8 cellular contexts compared by ENCODE assay signal in genomic region chr17:48037036-48037881, GRCh38. TPM values are rescaled to one million over a fixed set of nuclear protein-coding genes. Genes with fewer than 3 reads are reported as not detected.
A peak's percentile ranks its signal among the peaks of the same experiment; 100 is the strongest.
DNase-seq lines count a peak whose midpoint lies in the region; ATAC-seq and TF ChIP-seq lines count a peak whose summit lies in the region.

A gene with protein sequence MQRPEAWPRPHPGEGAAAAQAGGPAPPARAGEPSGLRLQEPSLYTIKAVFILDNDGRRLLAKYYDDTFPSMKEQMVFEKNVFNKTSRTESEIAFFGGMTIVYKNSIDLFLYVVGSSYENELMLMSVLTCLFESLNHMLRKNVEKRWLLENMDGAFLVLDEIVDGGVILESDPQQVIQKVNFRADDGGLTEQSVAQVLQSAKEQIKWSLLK (minus strand): TSS chr17:48037797. CDS start chr17:48037777, 20 bp downstream.

- POLR2A ChIA-PET in CD8-positive, alpha-beta memory T cell (lab: Charles Lee) = interaction anchor here (0.6 kb wide), 1 partner anchor 10 kb away, joined by 3 read pairs; no protein-coding TSS in a partner anchor
- POLR2A ChIA-PET in activated CD4-positive, alpha-beta T cell treated with anti-CD3 and anti-CD28 coated beads, Interleukin-2, amount 10 ng/mL, durations not matched to agents 7 days and 5 days (lab: Charles Lee) = no interaction called here

- H3K4me1 ChIP-seq in CD8-positive, alpha-beta memory T cell (ENCODE audit: insufficient read depth, low read length) = peaks cover 5% of the 10 kb centered on the region
- H3K4me1 ChIP-seq in ectodermal cell (ENCODE audit: control insufficient read depth, insufficient read depth, low read length) = no peaks in the 10 kb centered on the region

- H3K9me3 ChIP-seq in CD8-positive, alpha-beta memory T cell (ENCODE audit: low read length) = no peaks in the 10 kb centered on the region
- peaks cover 2% of the 10 kb centered on the region for H3K9me3 ChIP-seq in ectodermal cell (ENCODE audit: control insufficient read depth, low read length)

- H3K4me3 ChIP-seq in CD8-positive, alpha-beta memory T cell (ENCODE audit: low read length) = peak within 1 kb of the TSS; percentile 66
- H3K4me3 ChIP-seq in HL-60 (replicated peaks; ENCODE audit: insufficient read depth, low read length) (peak within 1 kb of the TSS; percentile 50), ectodermal cell (ENCODE audit: insufficient read depth, low read depth, low read length) (peak within 1 kb of the TSS; percentile 46)

- peak; percentile 85 to 87 for ATAC-seq in stimulated activated naive B cell treated with anti-CD40 and anti-IgM and Interleukin-4, amounts not matched to agents 10 μg/mL and 1 μg/mL and 100 μg/mL, for 72 hours (replicated peaks)
- ATAC-seq in HG02973 (IDR thresholded peaks at IDR 0.05; ENCODE audit: unreplicated experiment) = no peak
- no peak for ATAC-seq in GM21447 (IDR thresholded peaks at IDR 0.05; ENCODE audit: unreplicated experiment)

- peaks cover 19% of the 10 kb centered on the region for H3K27me3 ChIP-seq in CD8-positive, alpha-beta memory T cell (ENCODE audit: insufficient read depth, low read length, poor library complexity, severe bottlenecking)
- peaks cover 29% of the 10 kb centered on the region for H3K27me3 ChIP-seq in HL-60 (ENCODE audit: insufficient read depth, poor library complexity, severe bottlenecking)
- H3K27me3 ChIP-seq in ectodermal cell (ENCODE audit: control insufficient read depth, insufficient read depth, low read length, poor library complexity, severe bottlenecking) = peaks cover 36% of the 10 kb centered on the region

- H3K36me3 ChIP-seq in CD8-positive, alpha-beta memory T cell (ENCODE audit: insufficient read depth, low read length) = no peaks in the 10 kb centered on the region
- H3K36me3 ChIP-seq in ectodermal cell (ENCODE audit: control insufficient read depth, insufficient read depth, low read length) = no peaks in the 10 kb centered on the region

- TF ChIP-seq CTCF in HL-60 (IDR thresholded peaks at IDR 0.05; ENCODE audit: insufficient read depth, low read length) = peak; percentile 60

- H3K4me1 Mint-ChIP-seq in CD8-positive, alpha-beta memory T cell = peaks cover 4 to 15% (median 10%) of the 10 kb centered on the region in 3 donors
- H3K4me1 Mint-ChIP-seq in activated CD4-positive, alpha-beta T cell treated with anti-CD3 and anti-CD28 coated beads, Interleukin-2, amount 10 ng/mL, durations not matched to agents 7 days and 5 days = peaks cover 20% of the 10 kb centered on the region
- H3K4me1 Mint-ChIP-seq in stimulated activated naive B cell treated with anti-CD40 and anti-IgM and Interleukin-4, amounts not matched to agents 10 μg/mL and 1 μg/mL and 100 μg/mL, for 72 hours = peaks cover 13 to 41% of the 10 kb centered on the region in 2 donors

- CTCF ChIA-PET in CD8-positive, alpha-beta memory T cell (lab: Charles Lee) = interaction anchor here (0.7 to 4.7 kb wide), 12 partner anchors 8 to 556 kb away, joined by 3 to 47 read pairs (median 4); partner anchors contain the start of genes HOXB5 and NFE2L1
- CTCF ChIA-PET in activated CD4-positive, alpha-beta T cell treated with anti-CD3 and anti-CD28 coated beads, Interleukin-2, amount 10 ng/mL, durations not matched to agents 7 days and 5 days (lab: Charles Lee) = interaction anchor here (0.6 to 3.7 kb wide), 14 partner anchors 9 to 556 kb away, joined by 3 to 23 read pairs (median 3); partner anchors contain the start of gene NFE2L1

- peak within 1 kb of the TSS in 4 of 8 donors; percentile 37 to 79 (median 60) for H3K27ac Mint-ChIP-seq in CD8-positive, alpha-beta memory T cell
- peak within 1 kb of the TSS; percentile 61 for H3K27ac Mint-ChIP-seq in activated CD4-positive, alpha-beta T cell treated with anti-CD3 and anti-CD28 coated beads, Interleukin-2, amount 10 ng/mL, durations not matched to agents 7 days and 5 days
- H3K27ac Mint-ChIP-seq in stimulated activated naive B cell treated with anti-CD40 and anti-IgM and Interleukin-4, amounts not matched to agents 10 μg/mL and 1 μg/mL and 100 μg/mL, for 72 hours = peak within 1 kb of the TSS; percentile 73

- DNase-seq in CD8-positive, alpha-beta memory T cell = peak; percentile 50 to 78 (median 55)
- DNase-seq in HL-60 (ENCODE audit: low read depth in 1 of 2, low spot score in 1 of 2) = no peak
- peak; percentile 68 for DNase-seq in activated CD4-positive, alpha-beta T cell treated with anti-CD3 and anti-CD28 coated beads, Interleukin-2, amount 10 ng/mL, durations not matched to agents 7 days and 5 days
- peak; percentile 46 for DNase-seq in medulla oblongata (ENCODE audit: extremely low spot score)
- DNase-seq in stimulated activated naive B cell treated with anti-CD40 and anti-IgM and Interleukin-4, amounts not matched to agents 10 μg/mL and 1 μg/mL and 100 μg/mL, for 72 hours = no peak

- no peak within 1 kb of the TSS for H3K27ac ChIP-seq in CD8-positive, alpha-beta memory T cell (ENCODE audit: low read depth, low read length)
- no peak within 1 kb of the TSS for H3K27ac ChIP-seq in HL-60 (replicated peaks)
- no peak within 1 kb of the TSS for H3K27ac ChIP-seq in ectodermal cell (ENCODE audit: insufficient read depth, low read depth, low read length, poor library complexity, severe bottlenecking)

- peaks cover 32 to 36% of the 10 kb centered on the region in 2 donors for H3K27me3 Mint-ChIP-seq in CD8-positive, alpha-beta memory T cell
- peaks cover 41% of the 10 kb centered on the region for H3K27me3 Mint-ChIP-seq in activated CD4-positive, alpha-beta T cell treated with anti-CD3 and anti-CD28 coated beads, Interleukin-2, amount 10 ng/mL, durations not matched to agents 7 days and 5 days
- H3K27me3 Mint-ChIP-seq in stimulated activated naive B cell treated with anti-CD40 and anti-IgM and Interleukin-4, amounts not matched to agents 10 μg/mL and 1 μg/mL and 100 μg/mL, for 72 hours = peaks cover 21 to 38% of the 10 kb centered on the region in 2 donors

- H3K4me3 Mint-ChIP-seq in CD8-positive, alpha-beta memory T cell = peak within 1 kb of the TSS; percentile 83 to 96 (median 88)
- peak within 1 kb of the TSS; percentile 73 for H3K4me3 Mint-ChIP-seq in activated CD4-positive, alpha-beta T cell treated with anti-CD3 and anti-CD28 coated beads, Interleukin-2, amount 10 ng/mL, durations not matched to agents 7 days and 5 days
- peak within 1 kb of the TSS; percentile 85 to 92 for H3K4me3 Mint-ChIP-seq in stimulated activated naive B cell treated with anti-CD40 and anti-IgM and Interleukin-4, amounts not matched to agents 10 μg/mL and 1 μg/mL and 100 μg/mL, for 72 hours

- WGBS in ectodermal cell, 2 experiments = 8% methylated on average over 81 of the region's 81 CpGs

- H3K36me3 Mint-ChIP-seq in CD8-positive, alpha-beta memory T cell = no peaks in the 10 kb centered on the region
- no peaks in the 10 kb centered on the region for H3K36me3 Mint-ChIP-seq in activated CD4-positive, alpha-beta T cell treated with anti-CD3 and anti-CD28 coated beads, Interleukin-2, amount 10 ng/mL, durations not matched to agents 7 days and 5 days (ENCODE audit: low read depth)
- H3K36me3 Mint-ChIP-seq in stimulated activated naive B cell treated with anti-CD40 and anti-IgM and Interleukin-4, amounts not matched to agents 10 μg/mL and 1 μg/mL and 100 μg/mL, for 72 hours = no peaks in the 10 kb centered on the region

- H3K9me3 Mint-ChIP-seq in CD8-positive, alpha-beta memory T cell = no peaks in the 10 kb centered on the region
- no peaks in the 10 kb centered on the region for H3K9me3 Mint-ChIP-seq in activated CD4-positive, alpha-beta T cell treated with anti-CD3 and anti-CD28 coated beads, Interleukin-2, amount 10 ng/mL, durations not matched to agents 7 days and 5 days
- no peaks in the 10 kb centered on the region for H3K9me3 Mint-ChIP-seq in stimulated activated naive B cell treated with anti-CD40 and anti-IgM and Interleukin-4, amounts not matched to agents 10 μg/mL and 1 μg/mL and 100 μg/mL, for 72 hours

RNA-seq across cellular contexts. Expression of the gene that starts here (rescaled TPM):
- 1 to 10 TPM; 7.6 to 8.3 TPM for total RNA-seq in CD8-positive, alpha-beta memory T cell
- polyA plus RNA-seq in CD8-positive, alpha-beta memory T cell = 3.3 TPM
- 1 to 10 TPM; 3.4 to 4.0 TPM for total RNA-seq in activated CD4-positive, alpha-beta T cell treated with anti-CD3 and anti-CD28 coated beads, Interleukin-2, amount 10 ng/mL, durations not matched to agents 7 days and 5 days
- polyA plus RNA-seq in ectodermal cell (2013, experiment 1 of 4) = 1.5 TPM
- polyA plus RNA-seq in ectodermal cell (2013, experiment 2 of 4) = 0.69 TPM
- polyA plus RNA-seq in ectodermal cell (2013, experiment 3 of 4) = 0.96 TPM
- 2.1 TPM for polyA plus RNA-seq in ectodermal cell (2013, experiment 4 of 4)

Comparison
In these comparisons a context has a peak if more than half of its experiments do, and no peak if none do; other contexts are left out.
1. DNase-seq: peak in CD8-positive, alpha-beta memory T cell (5 of 5), activated CD4-positive, alpha-beta T cell treated with anti-CD3 and anti-CD28 coated beads, Interleukin-2, amount 10 ng/mL, durations not matched to agents 7 days and 5 days (single experiment) and medulla oblongata (single experiment); none in HL-60 (0 of 2) and stimulated activated naive B cell treated with anti-CD40 and anti-IgM and Interleukin-4, amounts not matched to agents 10 μg/mL and 1 μg/mL and 100 μg/mL, for 72 hours (single experiment).
2. ATAC-seq: peak in stimulated activated naive B cell treated with anti-CD40 and anti-IgM and Interleukin-4, amounts not matched to agents 10 μg/mL and 1 μg/mL and 100 μg/mL, for 72 hours (2 of 2); none in HG02973 (single experiment) and GM21447 (single experiment).
3. Peak in every context shown above with its lines, with median percentiles within 50 percentile points of each other: H3K4me3 ChIP-seq and H3K4me3 Mint-ChIP-seq.